Comparison of ENCODE assay signal across 22 cellular contexts in genomic region chr7:136588216-136588615, GRCh38.
"Had no signal": no experiment of that assay in that cellular context is flagged by ENCODE, and none has a peak within 500 bp of the region (broad histone marks: within the 10 kb centered on the region; RNA-seq: fewer than 3 reads in every experiment).

No MANE protein-coding gene starts in this region.

- DNase-seq: dorsolateral prefrontal cortex; effector CD4-positive, alpha-beta T cell; foreskin fibroblast; gastrocnemius medialis; head of caudate nucleus; kidney; natural killer cell; occipital lobe; ovary; posterior cingulate gyrus; psoas muscle; right cardiac atrium; sigmoid colon; spleen; stimulated activated naive B cell treated with anti-CD40 and anti-IgM and Interleukin-4, amounts not matched to agents 10 μg/mL and 1 μg/mL and 100 μg/mL, for 72 hours; thyroid gland; trophoblast cell had no signal

- H3K79me2 ChIP-seq: hepatocyte had no signal

- H3K36me3 ChIP-seq: gastrocnemius medialis, ovary, sigmoid colon, spleen, thyroid gland, vagina had no signal

- ATAC-seq: gastrocnemius medialis; left lobe of liver; natural killer cell; psoas muscle; right cardiac atrium; stimulated activated naive B cell treated with anti-CD40 and anti-IgM and Interleukin-4, amounts not matched to agents 10 μg/mL and 1 μg/mL and 100 μg/mL, for 72 hours had no signal

- H3K4me1 ChIP-seq: gastrocnemius medialis, psoas muscle, spleen, thyroid gland, vagina had no signal

- H3K27ac ChIP-seq: dorsolateral prefrontal cortex, gastrocnemius medialis, hepatocyte, ovary, psoas muscle, skin epidermis, spleen, thyroid gland, vagina had no signal

- H2AFZ ChIP-seq: hepatocyte had no signal

- H3K9me3 ChIP-seq: gastrocnemius medialis, ovary, psoas muscle, sigmoid colon, spleen, thyroid gland, vagina had no signal

- H3K4me2 ChIP-seq: hepatocyte had no signal

- H3K4me3 ChIP-seq: dorsolateral prefrontal cortex, gastrocnemius medialis, hepatocyte, lung, ovary, psoas muscle, sigmoid colon, skin epidermis, spleen, thyroid gland, vagina had no signal

- H3K27me3 ChIP-seq: dorsolateral prefrontal cortex, gastrocnemius medialis, hepatocyte, ovary, sigmoid colon, spleen, thyroid gland, vagina had no signal
